1 cellular context compared by ENCODE assay signal in the genomic region with DNA sequence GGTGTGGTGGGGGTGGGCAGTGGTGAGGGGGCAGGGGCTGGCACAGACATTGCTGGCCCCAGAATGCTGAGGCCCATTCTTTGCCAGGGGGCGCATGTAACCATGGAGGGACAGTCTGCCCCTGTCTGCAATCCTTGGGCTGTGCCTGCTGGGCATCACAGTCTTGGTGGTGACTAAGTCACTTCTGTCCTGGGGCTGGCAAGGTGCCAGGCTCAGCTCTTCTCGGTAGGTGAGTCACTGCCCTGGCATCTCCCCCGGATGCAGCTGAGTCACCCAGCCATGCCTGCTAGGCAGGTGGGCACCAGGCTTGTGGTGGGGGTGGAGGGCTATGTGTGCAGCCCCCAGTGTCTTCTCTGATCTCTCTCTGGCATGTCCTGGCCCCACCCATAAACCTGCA.
TF ChIP-seq lines count a peak whose summit lies in the region.

No MANE protein-coding gene starts in this region.

TF ChIP-seq in HepG2, 621 proteins besides CTCF, POLR2A, EP300 and RAD21 (continued from another document):
- TF ChIP-seq, protein P1, sequence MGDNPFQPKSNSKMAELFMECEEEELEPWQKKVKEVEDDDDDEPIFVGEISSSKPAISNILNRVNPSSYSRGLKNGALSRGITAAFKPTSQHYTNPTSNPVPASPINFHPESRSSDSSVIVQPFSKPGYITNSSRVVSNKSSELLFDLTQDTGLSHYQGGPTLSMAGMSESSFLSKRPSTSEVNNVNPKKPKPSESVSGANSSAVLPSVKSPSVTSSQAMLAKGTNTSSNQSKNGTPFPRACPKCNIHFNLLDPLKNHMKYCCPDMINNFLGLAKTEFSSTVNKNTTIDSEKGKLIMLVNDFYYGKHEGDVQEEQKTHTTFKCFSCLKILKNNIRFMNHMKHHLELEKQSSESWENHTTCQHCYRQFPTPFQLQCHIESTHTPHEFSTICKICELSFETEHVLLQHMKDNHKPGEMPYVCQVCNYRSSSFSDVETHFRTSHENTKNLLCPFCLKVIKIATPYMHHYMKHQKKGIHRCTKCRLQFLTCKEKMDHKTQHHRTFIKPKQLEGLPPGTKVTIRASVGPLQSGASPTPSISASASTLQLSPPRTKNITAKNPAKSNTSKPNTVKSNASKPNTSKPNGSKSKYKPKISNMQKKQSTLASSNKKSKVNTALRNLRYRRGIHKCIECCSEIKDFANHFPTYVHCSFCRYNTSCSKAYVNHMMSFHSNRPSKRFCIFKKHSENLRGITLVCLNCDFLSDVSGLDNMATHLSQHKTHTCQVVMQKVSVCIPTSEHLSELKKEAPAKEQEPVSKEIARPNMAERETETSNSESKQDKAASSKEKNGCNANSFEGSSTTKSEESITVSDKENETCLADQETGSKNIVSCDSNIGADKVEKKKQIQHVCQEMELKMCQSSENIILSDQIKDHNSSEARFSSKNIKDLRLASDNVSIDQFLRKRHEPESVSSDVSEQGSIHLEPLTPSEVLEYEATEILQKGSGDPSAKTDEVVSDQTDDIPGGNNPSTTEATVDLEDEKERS (CRISPR knock-in tag; IDR thresholded peaks at IDR 0.05): no peak
- TF ChIP-seq KLF13 (CRISPR knock-in tag; IDR thresholded peaks at IDR 0.05) (no peak), ZHX1 (CRISPR knock-in tag; IDR thresholded peaks at IDR 0.05; ENCODE audit: low read depth) (no peak), HDAC1 (CRISPR knock-in tag; IDR thresholded peaks at IDR 0.05) (no peak), ONECUT2 (CRISPR knock-in tag; IDR thresholded peaks at IDR 0.05) (no peak), BCLAF1 (IDR thresholded peaks at IDR 0.05) (no peak), NFIC (IDR thresholded peaks at IDR 0.05; ENCODE audit: low read length) (no peak), KDM5A (IDR thresholded peaks at IDR 0.05; ENCODE audit: borderline replicate concordance, low read length) (no peak), TBX3 (IDR thresholded peaks at IDR 0.05; ENCODE audit: borderline replicate concordance) (no peak), ZNF382 (CRISPR knock-in tag; IDR thresholded peaks at IDR 0.05; ENCODE audit: borderline replicate concordance) (no peak), ZNF460 (CRISPR knock-in tag; IDR thresholded peaks at IDR 0.05; ENCODE audit: borderline replicate concordance) (no peak), DNMT3B (CRISPR knock-in tag; conservative IDR thresholded peaks at IDR 0.05) (no peak), ELF3 (CRISPR knock-in tag; IDR thresholded peaks at IDR 0.05) (no peak), RORA (CRISPR knock-in tag; IDR thresholded peaks at IDR 0.05) (no peak), MXI1 (IDR thresholded peaks at IDR 0.05; ENCODE audit: borderline replicate concordance, low read depth, low read length) (0 out of 3 replicates have a peak, but pooled peaks have one; percentile 45), HNF4G (IDR thresholded peaks at IDR 0.05; ENCODE audit: borderline replicate concordance, low read depth, low read length) (no peak), HNF4G (CRISPR knock-in tag; IDR thresholded peaks at IDR 0.05; ENCODE audit: borderline replicate concordance, low read depth) (no peak), SAP130 (CRISPR knock-in tag; IDR thresholded peaks at IDR 0.05; ENCODE audit: low read depth) (peak; percentile 41), DNMT1 (CRISPR knock-in tag; IDR thresholded peaks at IDR 0.05) (no peak), SIN3A (IDR thresholded peaks at IDR 0.05; ENCODE audit: borderline replicate concordance, low read depth, low read length) (no peak)
- TF ChIP-seq, protein P2, sequence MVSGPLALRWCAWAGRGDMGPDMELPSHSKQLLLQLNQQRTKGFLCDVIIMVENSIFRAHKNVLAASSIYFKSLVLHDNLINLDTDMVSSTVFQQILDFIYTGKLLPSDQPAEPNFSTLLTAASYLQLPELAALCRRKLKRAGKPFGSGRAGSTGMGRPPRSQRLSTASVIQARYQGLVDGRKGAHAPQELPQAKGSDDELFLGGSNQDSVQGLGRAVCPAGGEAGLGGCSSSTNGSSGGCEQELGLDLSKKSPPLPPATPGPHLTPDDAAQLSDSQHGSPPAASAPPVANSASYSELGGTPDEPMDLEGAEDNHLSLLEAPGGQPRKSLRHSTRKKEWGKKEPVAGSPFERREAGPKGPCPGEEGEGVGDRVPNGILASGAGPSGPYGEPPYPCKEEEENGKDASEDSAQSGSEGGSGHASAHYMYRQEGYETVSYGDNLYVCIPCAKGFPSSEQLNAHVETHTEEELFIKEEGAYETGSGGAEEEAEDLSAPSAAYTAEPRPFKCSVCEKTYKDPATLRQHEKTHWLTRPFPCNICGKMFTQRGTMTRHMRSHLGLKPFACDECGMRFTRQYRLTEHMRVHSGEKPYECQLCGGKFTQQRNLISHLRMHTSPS (CRISPR knock-in tag; IDR thresholded peaks at IDR 0.05; ENCODE audit: low read depth): peak; percentile 96
- TF ChIP-seq, protein P3, sequence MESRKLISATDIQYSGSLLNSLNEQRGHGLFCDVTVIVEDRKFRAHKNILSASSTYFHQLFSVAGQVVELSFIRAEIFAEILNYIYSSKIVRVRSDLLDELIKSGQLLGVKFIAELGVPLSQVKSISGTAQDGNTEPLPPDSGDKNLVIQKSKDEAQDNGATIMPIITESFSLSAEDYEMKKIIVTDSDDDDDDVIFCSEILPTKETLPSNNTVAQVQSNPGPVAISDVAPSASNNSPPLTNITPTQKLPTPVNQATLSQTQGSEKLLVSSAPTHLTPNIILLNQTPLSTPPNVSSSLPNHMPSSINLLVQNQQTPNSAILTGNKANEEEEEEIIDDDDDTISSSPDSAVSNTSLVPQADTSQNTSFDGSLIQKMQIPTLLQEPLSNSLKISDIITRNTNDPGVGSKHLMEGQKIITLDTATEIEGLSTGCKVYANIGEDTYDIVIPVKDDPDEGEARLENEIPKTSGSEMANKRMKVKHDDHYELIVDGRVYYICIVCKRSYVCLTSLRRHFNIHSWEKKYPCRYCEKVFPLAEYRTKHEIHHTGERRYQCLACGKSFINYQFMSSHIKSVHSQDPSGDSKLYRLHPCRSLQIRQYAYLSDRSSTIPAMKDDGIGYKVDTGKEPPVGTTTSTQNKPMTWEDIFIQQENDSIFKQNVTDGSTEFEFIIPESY (CRISPR knock-in tag; IDR thresholded peaks at IDR 0.05): no peak
- TF ChIP-seq, protein P4, sequence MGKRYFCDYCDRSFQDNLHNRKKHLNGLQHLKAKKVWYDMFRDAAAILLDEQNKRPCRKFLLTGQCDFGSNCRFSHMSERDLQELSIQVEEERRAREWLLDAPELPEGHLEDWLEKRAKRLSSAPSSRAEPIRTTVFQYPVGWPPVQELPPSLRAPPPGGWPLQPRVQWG (CRISPR knock-in tag; IDR thresholded peaks at IDR 0.05; ENCODE audit: borderline replicate concordance, low read depth): no peak
